In genomic region chr2:27020337-27020948, GRCh38 we compare ENCODE assay signal across 1 cellular context.
TF ChIP-seq lines count a peak whose summit lies in the region.

No MANE protein-coding gene starts in this region.

TF ChIP-seq in K562, 482 proteins besides CTCF, POLR2A, EP300 and RAD21 (continued from another document and continues in another):
- no peak for TF ChIP-seq NKRF (IDR thresholded peaks at IDR 0.05; ENCODE audit: borderline replicate concordance)
- no peak for TF ChIP-seq EWSR1 (IDR thresholded peaks at IDR 0.05; ENCODE audit: borderline replicate concordance, low read depth, partially characterized antibody)
- no peak for TF ChIP-seq GATAD2A (IDR thresholded peaks at IDR 0.05)
- TF ChIP-seq CBX8 (IDR thresholded peaks at IDR 0.05; ENCODE audit: borderline replicate concordance, extremely low read depth, low read depth, low read length, poor library complexity, severe bottlenecking) = no peak
- TF ChIP-seq HMBOX1 (IDR thresholded peaks at IDR 0.05) = peak; percentile 68
- no peak for TF ChIP-seq XRCC3 (IDR thresholded peaks at IDR 0.05)
- peak; percentile 22 to 63; a peak in 1 of 4 replicates for TF ChIP-seq FOXK2 (conservative IDR thresholded peaks at IDR 0.05 in 1 of 2, IDR thresholded peaks at IDR 0.05 in 1 of 2; ENCODE audit: low read depth in 2 of 2)
- TF ChIP-seq HDAC8 (tag; IDR thresholded peaks at IDR 0.05) = no peak
- 0 out of 2 replicates have a peak, but pooled peaks have one; percentile 28 for TF ChIP-seq JUN (IDR thresholded peaks at IDR 0.05; ENCODE audit: borderline replicate concordance, low read depth, low read length)
- no peak for TF ChIP-seq JUN (CRISPR knock-in tag; IDR thresholded peaks at IDR 0.05; ENCODE audit: borderline replicate concordance)
- no peak for TF ChIP-seq ZNF124 (CRISPR knock-in tag; IDR thresholded peaks at IDR 0.05)
- TF ChIP-seq ZFP36 (IDR thresholded peaks at IDR 0.05; ENCODE audit: low read depth, low read length, partially characterized antibody) = no peak
- no peak; the same call in 1 of the 2 replicates for TF ChIP-seq KAT7 (CRISPR knock-in tag; IDR thresholded peaks at IDR 0.05; ENCODE audit: borderline replicate concordance)
- peak; percentile 90 for TF ChIP-seq NR2C1 (IDR thresholded peaks at IDR 0.05)
- peak; percentile 94 for TF ChIP-seq NR2C1 (tag; IDR thresholded peaks at IDR 0.05)
- TF ChIP-seq ZNF584 (CRISPR knock-in tag; IDR thresholded peaks at IDR 0.05; ENCODE audit: low read depth) = 0 out of 2 replicates have a peak, but pooled peaks have one; percentile 68
- no peak for TF ChIP-seq DEAF1 (CRISPR knock-in tag; IDR thresholded peaks at IDR 0.05)
- no peak for TF ChIP-seq CREB3L1 (IDR thresholded peaks at IDR 0.05; ENCODE audit: borderline replicate concordance, low read depth)
- TF ChIP-seq ZNF224 (CRISPR knock-in tag; IDR thresholded peaks at IDR 0.05) = no peak
- peak; percentile 34 to 44; a peak in 2 of 4 replicates for TF ChIP-seq MAZ (CRISPR knock-in tag; conservative IDR thresholded peaks at IDR 0.05 in 1 of 2, IDR thresholded peaks at IDR 0.05 in 1 of 2)
- TF ChIP-seq E2F3 (CRISPR knock-in tag; IDR thresholded peaks at IDR 0.05) = no peak
- no peak for TF ChIP-seq BRD4 (IDR thresholded peaks at IDR 0.05)
- no peak for TF ChIP-seq SMAD2 (IDR thresholded peaks at IDR 0.05; ENCODE audit: low read depth, low read length)
- TF ChIP-seq NUFIP1 (IDR thresholded peaks at IDR 0.05; ENCODE audit: partially characterized antibody) = no peak
- TF ChIP-seq KLF16 (IDR thresholded peaks at IDR 0.05) = peak; percentile 81
- TF ChIP-seq PML (IDR thresholded peaks at IDR 0.05; ENCODE audit: low read length) = peak; percentile 69
- TF ChIP-seq SMC3 (conservative IDR thresholded peaks at IDR 0.05; ENCODE audit: insufficient read depth, low read depth, low read length) = no peak
- TF ChIP-seq CREB1 (IDR thresholded peaks at IDR 0.05) = no peak; the same call in 1 of the 2 replicates
- TF ChIP-seq CREB1 (CRISPR knock-in tag; IDR thresholded peaks at IDR 0.05) = no peak
- TF ChIP-seq, protein P1, sequence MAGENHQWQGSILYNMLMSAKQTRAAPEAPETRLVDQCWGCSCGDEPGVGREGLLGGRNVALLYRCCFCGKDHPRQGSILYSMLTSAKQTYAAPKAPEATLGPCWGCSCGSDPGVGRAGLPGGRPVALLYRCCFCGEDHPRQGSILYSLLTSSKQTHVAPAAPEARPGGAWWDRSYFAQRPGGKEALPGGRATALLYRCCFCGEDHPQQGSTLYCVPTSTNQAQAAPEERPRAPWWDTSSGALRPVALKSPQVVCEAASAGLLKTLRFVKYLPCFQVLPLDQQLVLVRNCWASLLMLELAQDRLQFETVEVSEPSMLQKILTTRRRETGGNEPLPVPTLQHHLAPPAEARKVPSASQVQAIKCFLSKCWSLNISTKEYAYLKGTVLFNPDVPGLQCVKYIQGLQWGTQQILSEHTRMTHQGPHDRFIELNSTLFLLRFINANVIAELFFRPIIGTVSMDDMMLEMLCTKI (IDR thresholded peaks at IDR 0.05; ENCODE audit: partially characterized antibody) = no peak
- 0 out of 2 replicates have a peak, but pooled peaks have one; percentile 22 for TF ChIP-seq GMEB1 (CRISPR knock-in tag; IDR thresholded peaks at IDR 0.05)
- no peak for TF ChIP-seq HNRNPL (IDR thresholded peaks at IDR 0.05; ENCODE audit: low read depth, low read length)
- TF ChIP-seq ETV5 (CRISPR knock-in tag; IDR thresholded peaks at IDR 0.05; ENCODE audit: low read depth) = no peak; the same call in 1 of the 2 replicates
- peak; percentile 75 for TF ChIP-seq TAL1 (IDR thresholded peaks at IDR 0.05)
- TF ChIP-seq, protein P2, sequence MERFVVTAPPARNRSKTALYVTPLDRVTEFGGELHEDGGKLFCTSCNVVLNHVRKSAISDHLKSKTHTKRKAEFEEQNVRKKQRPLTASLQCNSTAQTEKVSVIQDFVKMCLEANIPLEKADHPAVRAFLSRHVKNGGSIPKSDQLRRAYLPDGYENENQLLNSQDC (CRISPR knock-in tag; IDR thresholded peaks at IDR 0.05) = no peak
- TF ChIP-seq HIVEP1 (CRISPR knock-in tag; IDR thresholded peaks at IDR 0.05) = no peak
- peak; percentile 87 for TF ChIP-seq NCOR1 (IDR thresholded peaks at IDR 0.05)
- TF ChIP-seq BRF2 (IDR thresholded peaks at IDR 0.05; ENCODE audit: borderline replicate concordance, insufficient read depth, insufficient read length) = no peak
- TF ChIP-seq ZBTB1 (CRISPR knock-in tag; IDR thresholded peaks at IDR 0.05; ENCODE audit: borderline replicate concordance, low read depth) = no peak
- no peak for TF ChIP-seq ELF2 (CRISPR knock-in tag; IDR thresholded peaks at IDR 0.05)
- TF ChIP-seq, protein P3, sequence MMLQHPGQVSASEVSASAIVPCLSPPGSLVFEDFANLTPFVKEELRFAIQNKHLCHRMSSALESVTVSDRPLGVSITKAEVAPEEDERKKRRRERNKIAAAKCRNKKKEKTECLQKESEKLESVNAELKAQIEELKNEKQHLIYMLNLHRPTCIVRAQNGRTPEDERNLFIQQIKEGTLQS (IDR thresholded peaks at IDR 0.05) = no peak; the same call in 1 of the 2 replicates
- TF ChIP-seq, protein P3 (CRISPR knock-in tag; conservative IDR thresholded peaks at IDR 0.05) = no peak
- TF ChIP-seq, protein P4, sequence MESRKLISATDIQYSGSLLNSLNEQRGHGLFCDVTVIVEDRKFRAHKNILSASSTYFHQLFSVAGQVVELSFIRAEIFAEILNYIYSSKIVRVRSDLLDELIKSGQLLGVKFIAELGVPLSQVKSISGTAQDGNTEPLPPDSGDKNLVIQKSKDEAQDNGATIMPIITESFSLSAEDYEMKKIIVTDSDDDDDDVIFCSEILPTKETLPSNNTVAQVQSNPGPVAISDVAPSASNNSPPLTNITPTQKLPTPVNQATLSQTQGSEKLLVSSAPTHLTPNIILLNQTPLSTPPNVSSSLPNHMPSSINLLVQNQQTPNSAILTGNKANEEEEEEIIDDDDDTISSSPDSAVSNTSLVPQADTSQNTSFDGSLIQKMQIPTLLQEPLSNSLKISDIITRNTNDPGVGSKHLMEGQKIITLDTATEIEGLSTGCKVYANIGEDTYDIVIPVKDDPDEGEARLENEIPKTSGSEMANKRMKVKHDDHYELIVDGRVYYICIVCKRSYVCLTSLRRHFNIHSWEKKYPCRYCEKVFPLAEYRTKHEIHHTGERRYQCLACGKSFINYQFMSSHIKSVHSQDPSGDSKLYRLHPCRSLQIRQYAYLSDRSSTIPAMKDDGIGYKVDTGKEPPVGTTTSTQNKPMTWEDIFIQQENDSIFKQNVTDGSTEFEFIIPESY (CRISPR knock-in tag; IDR thresholded peaks at IDR 0.05) = peak; percentile 54; the same call in 1 of the 2 replicates
- TF ChIP-seq, protein P5, sequence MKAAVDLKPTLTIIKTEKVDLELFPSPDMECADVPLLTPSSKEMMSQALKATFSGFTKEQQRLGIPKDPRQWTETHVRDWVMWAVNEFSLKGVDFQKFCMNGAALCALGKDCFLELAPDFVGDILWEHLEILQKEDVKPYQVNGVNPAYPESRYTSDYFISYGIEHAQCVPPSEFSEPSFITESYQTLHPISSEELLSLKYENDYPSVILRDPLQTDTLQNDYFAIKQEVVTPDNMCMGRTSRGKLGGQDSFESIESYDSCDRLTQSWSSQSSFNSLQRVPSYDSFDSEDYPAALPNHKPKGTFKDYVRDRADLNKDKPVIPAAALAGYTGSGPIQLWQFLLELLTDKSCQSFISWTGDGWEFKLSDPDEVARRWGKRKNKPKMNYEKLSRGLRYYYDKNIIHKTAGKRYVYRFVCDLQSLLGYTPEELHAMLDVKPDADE (conservative IDR thresholded peaks at IDR 0.05; ENCODE audit: control insufficient read depth, low read depth, low read length) = no peak
- TF ChIP-seq, protein P6, sequence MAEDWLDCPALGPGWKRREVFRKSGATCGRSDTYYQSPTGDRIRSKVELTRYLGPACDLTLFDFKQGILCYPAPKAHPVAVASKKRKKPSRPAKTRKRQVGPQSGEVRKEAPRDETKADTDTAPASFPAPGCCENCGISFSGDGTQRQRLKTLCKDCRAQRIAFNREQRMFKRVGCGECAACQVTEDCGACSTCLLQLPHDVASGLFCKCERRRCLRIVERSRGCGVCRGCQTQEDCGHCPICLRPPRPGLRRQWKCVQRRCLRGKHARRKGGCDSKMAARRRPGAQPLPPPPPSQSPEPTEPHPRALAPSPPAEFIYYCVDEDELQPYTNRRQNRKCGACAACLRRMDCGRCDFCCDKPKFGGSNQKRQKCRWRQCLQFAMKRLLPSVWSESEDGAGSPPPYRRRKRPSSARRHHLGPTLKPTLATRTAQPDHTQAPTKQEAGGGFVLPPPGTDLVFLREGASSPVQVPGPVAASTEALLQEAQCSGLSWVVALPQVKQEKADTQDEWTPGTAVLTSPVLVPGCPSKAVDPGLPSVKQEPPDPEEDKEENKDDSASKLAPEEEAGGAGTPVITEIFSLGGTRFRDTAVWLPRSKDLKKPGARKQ (CRISPR knock-in tag; IDR thresholded peaks at IDR 0.05) = no peak
- TF ChIP-seq THRB (CRISPR knock-in tag; conservative IDR thresholded peaks at IDR 0.05) = no peak
